15 cellular contexts compared by ENCODE assay signal in genomic region chr11:134537296-134537695, GRCh38.
"Had no signal": no experiment of that assay in that cellular context is flagged by ENCODE, and none has a peak within 500 bp of the region (broad histone marks: within the 10 kb centered on the region; RNA-seq: fewer than 3 reads in every experiment).

No MANE protein-coding gene starts in this region.

- ATAC-seq: gastroesophageal sphincter had no signal

- H3K27ac Mint-ChIP-seq: activated CD4-positive, alpha-beta memory T cell treated with anti-CD3 and anti-CD28 coated beads, Interleukin-2, amount 10 ng/mL, durations not matched to agents 7 days and 5 days; activated naive CD8-positive, alpha-beta T cell treated with anti-CD3 and anti-CD28 coated beads for 36 hours; activated T-helper 2 cell treated with anti-CD3 and anti-CD28 coated beads, Interferon-gamma antibody, Interleukin-2, Interleukin-4, amounts not matched to agents 10 μg/mL and 5 μg/mL and 100 μg/mL, durations not matched to agents 14 hours and 24 hours and 36 hours; neural progenitor cell; T-helper 2 cell treated with Interferon-gamma antibody and Interleukin-4, amounts not matched to agents 5 μg/mL and 100 μg/mL, for 36 hours had no signal

- DNase-seq: activated naive CD8-positive, alpha-beta T cell treated with anti-CD3 and anti-CD28 coated beads for 36 hours; kidney glomerular epithelial cell; retina; SJCRH30; stimulated activated CD4-positive, alpha-beta T cell treated with anti-CD3 and anti-CD28 coated beads, Interleukin-4, amount 100 ng/mL, for 4 hours had no signal

- H3K9ac ChIP-seq: neural progenitor cell, parathyroid adenoma had no signal

- H3K4me1 ChIP-seq: gastroesophageal sphincter, parathyroid adenoma, tibial artery had no signal

- H3K9me3 Mint-ChIP-seq: activated CD4-positive, alpha-beta memory T cell treated with anti-CD3 and anti-CD28 coated beads, Interleukin-2, amount 10 ng/mL, durations not matched to agents 7 days and 5 days; activated naive CD8-positive, alpha-beta T cell treated with anti-CD3 and anti-CD28 coated beads for 36 hours; activated T-helper 2 cell treated with anti-CD3 and anti-CD28 coated beads, Interferon-gamma antibody, Interleukin-2, Interleukin-4, amounts not matched to agents 10 μg/mL and 5 μg/mL and 100 μg/mL, durations not matched to agents 14 hours and 24 hours and 36 hours; T-helper 2 cell treated with Interferon-gamma antibody and Interleukin-4, amounts not matched to agents 5 μg/mL and 100 μg/mL, for 36 hours had no signal

- H3K9me3 ChIP-seq: gastroesophageal sphincter, SJCRH30, tibial artery had no signal

- H3K4me3 Mint-ChIP-seq: activated CD4-positive, alpha-beta memory T cell treated with anti-CD3 and anti-CD28 coated beads, Interleukin-2, amount 10 ng/mL, durations not matched to agents 7 days and 5 days; activated naive CD8-positive, alpha-beta T cell treated with anti-CD3 and anti-CD28 coated beads for 36 hours; neural progenitor cell; T-helper 2 cell treated with Interferon-gamma antibody and Interleukin-4, amounts not matched to agents 5 μg/mL and 100 μg/mL, for 36 hours had no signal

- FAIRE-seq: bronchial epithelial cell had no signal

- H3K27ac ChIP-seq: epithelial cell of prostate, gastroesophageal sphincter, neural progenitor cell, parathyroid adenoma, SJCRH30, skin epidermis, tibial artery had no signal

- H3K36me3 Mint-ChIP-seq: activated naive CD8-positive, alpha-beta T cell treated with anti-CD3 and anti-CD28 coated beads for 36 hours; neural progenitor cell had no signal

- H3K4me3 ChIP-seq: gastroesophageal sphincter, neural progenitor cell, SJCRH30, skin epidermis, tibial artery had no signal

- H3K36me3 ChIP-seq: gastroesophageal sphincter, neural progenitor cell, SJCRH30, tibial artery had no signal

- H3K27me3 ChIP-seq: neural progenitor cell, SJCRH30 had no signal
